In genomic region chr12:105368047-105368646, GRCh38 we compare ENCODE assay signal across 14 cellular contexts. TPM values are rescaled to one million over a fixed set of nuclear protein-coding genes. Genes with fewer than 3 reads are reported as not detected.
DNase-seq lines count a peak whose midpoint lies in the region; ATAC-seq and TF ChIP-seq lines count a peak whose summit lies in the region.
"Had no signal": no experiment of that assay in that cellular context is flagged by ENCODE, and none has a peak within 500 bp of the region (broad histone marks: within the 10 kb centered on the region; RNA-seq: fewer than 3 reads in every experiment).

No MANE protein-coding gene starts in this region.

- H3K9me3 Mint-ChIP-seq in H9, result no peaks in the 10 kb centered on the region
- H3K9me3 Mint-ChIP-seq in WTC11, result no peaks in the 10 kb centered on the region
- no peaks in the 10 kb centered on the region for H3K9me3 Mint-ChIP-seq in naive thymus-derived CD8-positive, alpha-beta T cell
- H3K9me3 Mint-ChIP-seq: CD8-positive, alpha-beta T cell had no signal

- H3K4ac ChIP-seq in H9 (ENCODE audit: low read depth, low read length), result no peak overlapping the region
- H3K4ac ChIP-seq in mesenchymal stem cell (ENCODE audit: low read depth in 1 of 2, low read length in 2 of 2), result no peak overlapping the region

- H3K79me1 ChIP-seq in H9 (ENCODE audit: insufficient read depth, low read depth, low read length, poor library complexity, severe bottlenecking) (no peaks in the 10 kb centered on the region), mesenchymal stem cell (replicated peaks; ENCODE audit: low read length, poor library complexity, severe bottlenecking) (peaks cover 21% of the 10 kb centered on the region)

- H3K18ac ChIP-seq in H9 (ENCODE audit: insufficient read length, low read depth, low read length) (no peak overlapping the region), mesenchymal stem cell (ENCODE audit: low read depth in 1 of 2, low read length in 2 of 2) (no peak overlapping the region)

- H3K4me3 Mint-ChIP-seq in H9, result no peak overlapping the region
- no peak overlapping the region for H3K4me3 Mint-ChIP-seq in WTC11
- H3K4me3 Mint-ChIP-seq in naive thymus-derived CD8-positive, alpha-beta T cell, result no peak overlapping the region
- H3K4me3 Mint-ChIP-seq: CD8-positive, alpha-beta T cell had no signal

- H3K27ac Mint-ChIP-seq in H9 (peak overlapping the region in 2 of 3 experiments; percentile 22 to 27; a peak in 2 of 7 replicates), WTC11 (peak overlapping the region; percentile 2; the same call in 1 of the 2 replicates)
- peak overlapping the region in 1 of 10 donors; percentile 44 for H3K27ac Mint-ChIP-seq in naive thymus-derived CD8-positive, alpha-beta T cell
- H3K27ac Mint-ChIP-seq: CD8-positive, alpha-beta T cell had no signal

- DNase-seq in H9, result peak; percentile 28
- DNase-seq in WTC11 (ENCODE audit: low spot score), result no peak
- DNase-seq in mesenchymal stem cell, result no peak
- no peak for DNase-seq in kidney tubule cell (ENCODE audit: low spot score)
- no peak for DNase-seq in cerebellar cortex (ENCODE audit: low spot score)
- DNase-seq in naive thymus-derived CD8-positive, alpha-beta T cell, result no peak
- DNase-seq: CD8-positive, alpha-beta T cell; DMS153; H7; NCI-H187; NCI-H446; NCI-H526; SJCRH30 had no signal

- H3K36me3 Mint-ChIP-seq in H9 (ENCODE audit: insufficient read depth in 1 of 3, low read depth in 3 of 3), result peaks cover 1 to 8% (median 2%) of the 10 kb centered on the region in 3 experiments; a peak in 4 of 7 replicates
- H3K36me3 Mint-ChIP-seq in WTC11, result 0 out of 2 replicates have a peak, but pooled peaks cover 3% of the 10 kb centered on the region
- peaks cover 0 to 33% (median 5%) of the 10 kb centered on the region in 3 donors for H3K36me3 Mint-ChIP-seq in naive thymus-derived CD8-positive, alpha-beta T cell

- H3K14ac ChIP-seq in H9 (ENCODE audit: insufficient read depth, low read length) (no peak overlapping the region), mesenchymal stem cell (ENCODE audit: low read length in 2 of 2) (no peak overlapping the region)

- H3T11ph ChIP-seq in H9 (ENCODE audit: low read length), result no peak overlapping the region

- H3K23ac ChIP-seq in H9 (ENCODE audit: insufficient read length, low read depth, low read length) (no peak overlapping the region), mesenchymal stem cell (ENCODE audit: low read length in 2 of 2) (no peak overlapping the region)

- H3K56ac ChIP-seq in H9 (ENCODE audit: insufficient read length, low read depth, low read length), result no peak overlapping the region

- no peak overlapping the region for H4K91ac ChIP-seq in H9 (ENCODE audit: insufficient read length, low read depth, low read length)
- no peak overlapping the region for H4K91ac ChIP-seq in mesenchymal stem cell (ENCODE audit: low read length)

- H4K8ac ChIP-seq in H9 (replicated peaks; ENCODE audit: insufficient read length, low read depth, low read length) (no peak overlapping the region), mesenchymal stem cell (ENCODE audit: low read length) (no peak overlapping the region)

- no peak overlapping the region for H3K4me3 ChIP-seq in mesenchymal stem cell (ENCODE audit: insufficient read depth in 1 of 2, low read depth in 1 of 2, low read length in 2 of 2)
- H3K4me3 ChIP-seq: SJCRH30 had no signal

- H3K79me2 ChIP-seq in H9 (ENCODE audit: insufficient read depth, low read length), result no peaks in the 10 kb centered on the region

- H2BK12ac ChIP-seq in H9 (ENCODE audit: insufficient read length, low read depth, low read length) (no peak overlapping the region), mesenchymal stem cell (ENCODE audit: low read length in 2 of 2) (no peak overlapping the region)

- H2BK5ac ChIP-seq in H9 (ENCODE audit: insufficient read length, low read length), result no peak overlapping the region
- no peak overlapping the region for H2BK5ac ChIP-seq in mesenchymal stem cell (ENCODE audit: low read depth, low read length, poor library complexity, severe bottlenecking)

- H4K5ac ChIP-seq in H9 (ENCODE audit: insufficient read length, low read depth, low read length), result no peak overlapping the region

- peaks cover 5 to 24% of the 10 kb centered on the region in 2 experiments for H3K36me3 ChIP-seq in mesenchymal stem cell (ENCODE audit: control insufficient read depth in 1 of 2, insufficient read depth in 2 of 2, low read depth in 1 of 2, low read length in 2 of 2)

- H3K27me3 Mint-ChIP-seq in H9 (ENCODE audit: low read depth) (no peaks in the 10 kb centered on the region), WTC11 (ENCODE audit: low read depth) (no peaks in the 10 kb centered on the region)
- no peaks in the 10 kb centered on the region for H3K27me3 Mint-ChIP-seq in naive thymus-derived CD8-positive, alpha-beta T cell

- H4K20me1 ChIP-seq in H9 (ENCODE audit: control insufficient read depth, insufficient read depth, insufficient read length), result no peaks in the 10 kb centered on the region

- no peaks in the 10 kb centered on the region for H3K27me3 ChIP-seq in H9 (ENCODE audit: insufficient read depth, low read length)
- no peaks in the 10 kb centered on the region for H3K27me3 ChIP-seq in mesenchymal stem cell (ENCODE audit: control insufficient read depth in 1 of 2, insufficient read depth in 1 of 2, low read length in 2 of 2)
- H3K27me3 ChIP-seq: SJCRH30 had no signal

- H3K9me3 ChIP-seq in H9 (ENCODE audit: control insufficient read depth, low read depth, low read length) (no peaks in the 10 kb centered on the region), mesenchymal stem cell (ENCODE audit: control insufficient read depth, low read length) (no peaks in the 10 kb centered on the region)
- H3K9me3 ChIP-seq: SJCRH30 had no signal

- H2AK5ac ChIP-seq in H9 (ENCODE audit: insufficient read length, low read length) (no peak overlapping the region), mesenchymal stem cell (ENCODE audit: low read length, severe bottlenecking) (peak overlapping the region; percentile 47)

- no peak overlapping the region for H2BK15ac ChIP-seq in H9 (ENCODE audit: low read depth, low read length)
- H2BK15ac ChIP-seq in mesenchymal stem cell (ENCODE audit: low read depth, poor library complexity, severe bottlenecking), result no peak overlapping the region

- POLR2A ChIA-PET in WTC11 (lab: Charles Lee), result no interaction called here
- POLR2A ChIA-PET in naive thymus-derived CD8-positive, alpha-beta T cell (lab: Charles Lee), result no interaction called here

- no peak overlapping the region for H3K9ac ChIP-seq in H9 (ENCODE audit: extremely low read depth, insufficient read length, low read length)
- no peak overlapping the region for H3K9ac ChIP-seq in mesenchymal stem cell (ENCODE audit: low read length)

- H2BK120ac ChIP-seq in H9 (ENCODE audit: low read depth, low read length, poor library complexity, severe bottlenecking), result no peak overlapping the region
- no peak overlapping the region for H2BK120ac ChIP-seq in mesenchymal stem cell (ENCODE audit: low read depth, low read length)

- peaks cover 4% of the 10 kb centered on the region for H3K4me1 ChIP-seq in H9 (ENCODE audit: insufficient read depth, low read length)
- no peaks in the 10 kb centered on the region for H3K4me1 ChIP-seq in mesenchymal stem cell (ENCODE audit: control insufficient read depth, insufficient read depth, low read depth, low read length)
- H3K4me1 ChIP-seq: SJCRH30 had no signal

- H3K23me2 ChIP-seq in H9 (ENCODE audit: insufficient read length, low read depth, low read length, poor library complexity, severe bottlenecking), result no peaks in the 10 kb centered on the region

- CTCF ChIA-PET in WTC11 (lab: Charles Lee), result interaction anchor here (0.6 kb wide), 1 partner anchor 609 kb away, joined by 3 read pairs; no protein-coding TSS in a partner anchor

- no peak for TF ChIP-seq CTCF in H9 (conservative IDR thresholded peaks at IDR 0.05)
- TF ChIP-seq CTCF in WTC11 (IDR thresholded peaks at IDR 0.05), result no peak

- H3K4me1 Mint-ChIP-seq in H9, result peaks cover 27 to 34% of the 10 kb centered on the region in 2 experiments
- H3K4me1 Mint-ChIP-seq in WTC11, result peaks cover 18% of the 10 kb centered on the region
- H3K4me1 Mint-ChIP-seq in naive thymus-derived CD8-positive, alpha-beta T cell, result peaks cover 0 to 2% (median under 1%) of the 10 kb centered on the region in 4 donors

- no CpG with 5 or more reads among the region's 6 CpGs for WGBS in H9 (ENCODE audit: extremely low coverage, insufficient read length, low lambda C conversion rate)
- 89% methylated on average over 4 of the region's 6 CpGs for WGBS in mesenchymal stem cell

- ATAC-seq in WTC11 (peak; percentile 76), GM19452 (IDR thresholded peaks at IDR 0.05; ENCODE audit: unreplicated experiment) (no peak)
- ATAC-seq in naive thymus-derived CD8-positive, alpha-beta T cell, result no peak
- ATAC-seq: CD8-positive, alpha-beta T cell had no signal

- no peak overlapping the region for H2BK20ac ChIP-seq in H9 (ENCODE audit: low read depth, low read length, poor library complexity, severe bottlenecking)

- H3K4me2 ChIP-seq in H9 (ENCODE audit: insufficient read depth, insufficient read length, low read length) (no peak overlapping the region), mesenchymal stem cell (ENCODE audit: low read length, poor library complexity, severe bottlenecking) (no peak overlapping the region)

- H2AFZ ChIP-seq in H9 (ENCODE audit: low read length) (no peak overlapping the region), mesenchymal stem cell (ENCODE audit: low read depth, low read length) (no peak overlapping the region)

- H3K27ac ChIP-seq in H9 (ENCODE audit: insufficient read length, low read depth, low read length) (no peak overlapping the region), mesenchymal stem cell (ENCODE audit: low read length, poor library complexity, severe bottlenecking) (no peak overlapping the region)
- H3K27ac ChIP-seq: SJCRH30 had no signal

TF ChIP-seq in WTC11, 78 proteins besides CTCF, POLR2A, EP300 and RAD21 (continues in another document):
- TF ChIP-seq ZNF263 (CRISPR knock-in tag; IDR thresholded peaks at IDR 0.05; ENCODE audit: low read depth) (no peak), ZNF121 (CRISPR knock-in tag; IDR thresholded peaks at IDR 0.05) (no peak)

RNA-seq across cellular contexts. Expression of gene C12orf75, which starts 37.7 kb away (rescaled TPM):
- 34.9 and 37.9 TPM in 2 replicates for total RNA-seq in H9 (2021)
- total RNA-seq in WTC11 (2021), result 25.5 to 31.2 TPM (median 27.4 TPM) in 3 replicates
- 22.0 TPM for polyA plus RNA-seq in mesenchymal stem cell (2013, experiment 1 of 2)
- polyA plus RNA-seq in mesenchymal stem cell (2013, experiment 2 of 2), result 21.5 TPM
- total RNA-seq in naive thymus-derived CD8-positive, alpha-beta T cell, result 1 to 10 TPM; 6.1 to 6.6 TPM
- 100 to 1,000 TPM in 1 of 3 donors, 10 to 100 TPM in 2; 33.8 to 130 (median 41.9) TPM for polyA plus RNA-seq in naive thymus-derived CD8-positive, alpha-beta T cell
